1 cellular context compared by ENCODE assay signal in genomic region chr7:100490483-100491191, GRCh38.
TF ChIP-seq lines count a peak whose summit lies in the region.

No MANE protein-coding gene starts in this region.

TF ChIP-seq in HepG2, 621 proteins besides CTCF, POLR2A, EP300 and RAD21:
- TF ChIP-seq IKZF4 (CRISPR knock-in tag; IDR thresholded peaks at IDR 0.05; ENCODE audit: borderline replicate concordance, low read depth, not compliant biosample characterization) (no peak), REXO4 (CRISPR knock-in tag; IDR thresholded peaks at IDR 0.05; ENCODE audit: borderline replicate concordance) (no peak), STAG1 (CRISPR knock-in tag; IDR thresholded peaks at IDR 0.05) (peak; percentile 51), AGO2 (optimal IDR thresholded peaks at IDR 0.05; ENCODE audit: low read depth, low read length) (peak; percentile 47), CHCHD3 (CRISPR knock-in tag; IDR thresholded peaks at IDR 0.05) (no peak), ZNF263 (CRISPR knock-in tag; IDR thresholded peaks at IDR 0.05) (peak; percentile 50; the same call in 1 of the 2 replicates), RBFOX2 (IDR thresholded peaks at IDR 0.05; ENCODE audit: low read depth, low read length) (0 out of 2 replicates have a peak, but pooled peaks have one; percentile 24)
